ENCODE assay signal across 12 cellular contexts in genomic region chr10:119132521-119133345, GRCh38. TPM values are rescaled to one million over a fixed set of nuclear protein-coding genes. Genes with fewer than 3 reads are reported as not detected.
DNase-seq lines count a peak whose midpoint lies in the region; ATAC-seq, FAIRE-seq and TF ChIP-seq lines count a peak whose summit lies in the region.
"Had no signal": no experiment of that assay in that cellular context is flagged by ENCODE, and none has a peak within 500 bp of the region (broad histone marks: within the 10 kb centered on the region; RNA-seq: fewer than 3 reads in every experiment).

No MANE protein-coding gene starts in this region.

- FAIRE-seq in HepG2 (lab: Jason Lieb, UNC) (no peak), frontal cortex (lab: Jason Lieb, UNC) (no peak)

- intact Hi-C loops in HepG2 (cut with micrococcal nuclease; ENCODE audit: unreplicated experiment) = no loop called here

- POLR2A ChIA-PET in HepG2 (lab: Yijun Ruan, JAX) = interaction anchor here (1.5 to 2.0 kb wide), 2 partner anchors 12 to 28 kb away, joined by 9 to 15 read pairs; partner anchors contain the start of gene DENND10

- H3K27me3 ChIP-seq in liver (ENCODE audit: control insufficient read depth in 4 of 4, insufficient read depth in 4 of 4, low read length in 3 of 4) = no peaks in the 10 kb centered on the region
- H3K27me3 ChIP-seq in HepG2 (ENCODE audit: control insufficient read depth in 1 of 2, insufficient read depth in 2 of 2, low read length in 2 of 2) = no peaks in the 10 kb centered on the region
- H3K27me3 ChIP-seq: esophagus muscularis mucosa, stomach had no signal

- H3K79me2 ChIP-seq in HepG2 (ENCODE audit: insufficient read depth, low read length) = no peaks in the 10 kb centered on the region

- 90% methylated on average over 14 of the region's 14 CpGs for WGBS in liver
- WGBS in HepG2 (ENCODE audit: low lambda C conversion rate) = 89% methylated on average over 13 of the region's 14 CpGs
- WGBS in adipose tissue, 3 donors = 79 to 88% (median 82%) methylated on average over 14 of the region's 14 CpGs

- peaks cover 2 to 21% (median 8%) of the 10 kb centered on the region in 4 donors for H3K36me3 ChIP-seq in liver (ENCODE audit: control insufficient read depth in 4 of 4, insufficient read depth in 3 of 4, low read depth in 1 of 4, low read length in 3 of 4)
- H3K36me3 ChIP-seq in HepG2 (replicated peaks in 1 of 2; ENCODE audit: control insufficient read depth in 1 of 2, insufficient read depth in 2 of 2, low read length in 2 of 2) = peaks cover 14 to 57% of the 10 kb centered on the region in 2 experiments

- TF ChIP-seq POLR2A in HepG2 (IDR thresholded peaks at IDR 0.05; ENCODE audit: insufficient read depth in 1 of 2, low read depth in 2 of 2, low read length in 2 of 2) = no peak

- TF ChIP-seq RAD21 in liver (IDR thresholded peaks at IDR 0.05) (no peak), HepG2 (CRISPR knock-in tag; IDR thresholded peaks at IDR 0.05) (no peak)

- H3K9ac ChIP-seq in liver (ENCODE audit: low read depth in 1 of 2, low read length in 2 of 2) = peak overlapping the region in 1 of 2 donors; percentile 14
- no peak overlapping the region for H3K9ac ChIP-seq in HepG2 (ENCODE audit: insufficient read depth, low read depth, low read length)

- no peak for ATAC-seq in HepG2
- no peak for ATAC-seq in HG02981 (IDR thresholded peaks at IDR 0.05; ENCODE audit: unreplicated experiment)
- no peak for ATAC-seq in GM21381 (IDR thresholded peaks at IDR 0.05; ENCODE audit: unreplicated experiment)
- ATAC-seq: GM23338 had no signal

- no peak for TF ChIP-seq CTCF in liver (IDR thresholded peaks at IDR 0.05; ENCODE audit: low read depth, low read length, missing input control)
- TF ChIP-seq CTCF in HepG2 (CRISPR knock-in tag; IDR thresholded peaks at IDR 0.05) = no peak

- H3K4me1 ChIP-seq in liver (ENCODE audit: control insufficient read depth in 4 of 4, insufficient read depth in 4 of 4, low read length in 3 of 4) (peaks cover 3 to 29% (median 23%) of the 10 kb centered on the region in 4 donors), HepG2 (ENCODE audit: insufficient read depth, low read length) (peaks cover 32% of the 10 kb centered on the region)

- peak overlapping the region; percentile 67 to 94 for H3K27ac ChIP-seq in liver (ENCODE audit: low read depth in 1 of 2, low read length in 2 of 2)
- H3K27ac ChIP-seq in HepG2 (ENCODE audit: extremely low read length, insufficient read depth, low read length) = no peak overlapping the region
- peak overlapping the region; percentile 9 for H3K27ac ChIP-seq in adipose tissue (ENCODE audit: low read depth, low read length)

- in situ Hi-C loops in HepG2 (cut with HindIII; ENCODE audit: extremely low pct_ligation_motif_present, low pct_unique_long_range_greater_than_20kb) = no loop called here

- no peak overlapping the region for H3K4me2 ChIP-seq in HepG2 (ENCODE audit: low read depth, low read length)
- H3K4me2 ChIP-seq: GM23338 had no signal

- H2AFZ ChIP-seq in HepG2 (ENCODE audit: low read length) = no peak overlapping the region
- H2AFZ ChIP-seq: GM23338 had no signal

- H4K20me1 ChIP-seq in HepG2 (ENCODE audit: insufficient read depth, low read length) = no peaks in the 10 kb centered on the region

- TF ChIP-seq EP300 in HepG2 (IDR thresholded peaks at IDR 0.05; ENCODE audit: low read depth in 2 of 2, low read length in 2 of 2) (no peak), HepG2 (CRISPR knock-in tag; IDR thresholded peaks at IDR 0.05; ENCODE audit: borderline replicate concordance) (no peak)

- no TSS peak for BruUV-seq in HepG2 (replicated peaks; lab: Mats Ljungman, UMichigan)

- CTCF ChIA-PET in HepG2 (lab: Yijun Ruan, JAX; ENCODE audit: low intra/inter-chr PET ratio, low total read pairs) = no interaction called here

- no peak for DNase-seq in HepG2 (ENCODE audit: low spot score)
- peak; percentile 63 for DNase-seq in medulla oblongata (ENCODE audit: extremely low spot score)
- no peak for DNase-seq in frontal cortex (ENCODE audit: low spot score in 2 of 2)
- DNase-seq in NCI-H1436 (lab: John Stamatoyannopoulos, UW) = no peak
- DNase-seq: RPMI8226, stomach had no signal

- H3K9me3 ChIP-seq in liver (ENCODE audit: control insufficient read depth in 4 of 4, low read length in 3 of 4) (no peaks in the 10 kb centered on the region), HepG2 (ENCODE audit: low read length) (no peaks in the 10 kb centered on the region)
- H3K9me3 ChIP-seq: esophagus muscularis mucosa, stomach had no signal

- H3K4me3 ChIP-seq in liver (ENCODE audit: low read depth in 1 of 3, low read length in 3 of 3) (no peak overlapping the region), HepG2 (replicated peaks in 1 of 3; ENCODE audit: insufficient read depth in 1 of 3, low read depth in 2 of 3, low read length in 3 of 3) (no peak overlapping the region)
- H3K4me3 ChIP-seq: GM23338 had no signal

RNA-seq across cellular contexts. Expression of gene DENND10, which starts 28.8 kb away (rescaled TPM):
- 10 to 100 TPM; 22.9 to 31.7 TPM for total RNA-seq in liver
- 10 to 100 TPM; 17.9 to 37.7 TPM for polyA plus RNA-seq in liver
- 43.7 and 55.1 TPM in 2 replicates for total RNA-seq in HepG2 (2016; rRNA removed; fragmentation: Illumina TruSeq; extraction: Trizol)
- 60.9 and 63.9 TPM in 2 replicates for total RNA-seq in HepG2 (2016; cell fraction: cytosol; rRNA removed; fragmentation: Illumina TruSeq; extraction: Trizol; ENCODE audit: low read depth)
- total RNA-seq in HepG2 (2016; cell fraction: insoluble cytoplasmic fraction; rRNA removed; fragmentation: Illumina TruSeq; extraction: Trizol) = 41.2 and 59.1 TPM in 2 replicates
- 60.7 and 62.3 TPM in 2 replicates for total RNA-seq in HepG2 (2016; cell fraction: membrane; rRNA removed; fragmentation: Illumina TruSeq; extraction: Trizol)
- total RNA-seq in HepG2 (2016; cell fraction: nucleus; rRNA removed; fragmentation: Illumina TruSeq; extraction: Trizol) = 30.6 and 33.8 TPM in 2 replicates
- polyA plus RNA-seq in HepG2 (2011; rRNA removed) = 75.9 and 78.8 TPM in 2 replicates
- polyA plus RNA-seq in HepG2 (2011; cell fraction: cytosol; rRNA removed) = 55.4 and 68.0 TPM in 2 replicates
- polyA plus RNA-seq in HepG2 (2011; cell fraction: nucleus; rRNA removed) = 53.4 and 62.1 TPM in 2 replicates
- polyA plus RNA-seq in HepG2 (2012) = 48.6 and 60.7 TPM in 2 replicates
- 54.2 and 68.0 TPM in 2 replicates for polyA plus RNA-seq in HepG2 (2016; cell fraction: cytosol; fragmentation: Illumina TruSeq; extraction: Trizol; ENCODE audit: low read depth)
- polyA plus RNA-seq in HepG2 (2016; cell fraction: insoluble cytoplasmic fraction; fragmentation: Illumina TruSeq; extraction: Trizol; ENCODE audit: low read depth) = 52.2 and 53.2 TPM in 2 replicates
- polyA plus RNA-seq in HepG2 (2016; cell fraction: membrane; fragmentation: Illumina TruSeq; extraction: Trizol; ENCODE audit: low read depth) = 44.9 and 45.7 TPM in 2 replicates
- polyA plus RNA-seq in HepG2 (2016; cell fraction: nucleus; fragmentation: Illumina TruSeq; extraction: Trizol; ENCODE audit: insufficient read depth, low read depth) = 34.1 and 37.6 TPM in 2 replicates
- polyA minus RNA-seq in HepG2 (2011; rRNA and poly(A)+ RNA removed; ENCODE audit: low replicate concordance) = 36.0 and 110 TPM in 2 replicates
- polyA minus RNA-seq in HepG2 (2011; cell fraction: cytosol; rRNA and poly(A)+ RNA removed) = 38.8 and 41.4 TPM in 2 replicates
- 53.0 and 61.8 TPM in 2 replicates for polyA minus RNA-seq in HepG2 (2011; cell fraction: nucleus; rRNA and poly(A)+ RNA removed)
- polyA plus RNA-seq in adipose tissue = 10 to 100 TPM; 11.7 to 38.8 (median 29.8) TPM
- total RNA-seq in frontal cortex = 70.1 TPM

RNA-seq across cellular contexts. Expression of gene SFXN4, which starts 32.8 kb away (rescaled TPM):
- total RNA-seq in liver (10 to 100 TPM; 12.4 to 34.1 TPM), HepG2 (2016; rRNA removed; fragmentation: Illumina TruSeq; extraction: Trizol) (47.4 and 64.9 TPM in 2 replicates), frontal cortex (21.6 TPM)
- polyA plus RNA-seq in liver (10 to 100 TPM; 20.7 to 27.5 TPM), HepG2 (2011; rRNA removed) (44.6 and 47.7 TPM in 2 replicates), adipose tissue (10 to 100 TPM; 20.7 to 32.7 (median 24.5) TPM)
- total RNA-seq in HepG2 (2016; cell fraction: cytosol; rRNA removed; fragmentation: Illumina TruSeq; extraction: Trizol; ENCODE audit: low read depth) = 71.2 and 73.7 TPM in 2 replicates
- 55.2 and 66.3 TPM in 2 replicates for total RNA-seq in HepG2 (2016; cell fraction: insoluble cytoplasmic fraction; rRNA removed; fragmentation: Illumina TruSeq; extraction: Trizol)
- 75.6 and 82.1 TPM in 2 replicates for total RNA-seq in HepG2 (2016; cell fraction: membrane; rRNA removed; fragmentation: Illumina TruSeq; extraction: Trizol)
- total RNA-seq in HepG2 (2016; cell fraction: nucleus; rRNA removed; fragmentation: Illumina TruSeq; extraction: Trizol) = 39.7 and 50.2 TPM in 2 replicates
- polyA plus RNA-seq in HepG2 (2011; cell fraction: cytosol; rRNA removed) = 31.1 and 39.7 TPM in 2 replicates
- 45.5 and 47.7 TPM in 2 replicates for polyA plus RNA-seq in HepG2 (2011; cell fraction: nucleus; rRNA removed)
- polyA plus RNA-seq in HepG2 (2012) = 32.0 and 35.6 TPM in 2 replicates
- 63.0 and 72.7 TPM in 2 replicates for polyA plus RNA-seq in HepG2 (2016; cell fraction: cytosol; fragmentation: Illumina TruSeq; extraction: Trizol; ENCODE audit: low read depth)
- 42.6 and 43.4 TPM in 2 replicates for polyA plus RNA-seq in HepG2 (2016; cell fraction: insoluble cytoplasmic fraction; fragmentation: Illumina TruSeq; extraction: Trizol; ENCODE audit: low read depth)
- 56.9 and 60.5 TPM in 2 replicates for polyA plus RNA-seq in HepG2 (2016; cell fraction: membrane; fragmentation: Illumina TruSeq; extraction: Trizol; ENCODE audit: low read depth)
- polyA plus RNA-seq in HepG2 (2016; cell fraction: nucleus; fragmentation: Illumina TruSeq; extraction: Trizol; ENCODE audit: insufficient read depth, low read depth) = 62.6 and 72.4 TPM in 2 replicates
- polyA minus RNA-seq in HepG2 (2011; rRNA and poly(A)+ RNA removed; ENCODE audit: low replicate concordance) = 25.6 and 27.5 TPM in 2 replicates
- polyA minus RNA-seq in HepG2 (2011; cell fraction: cytosol; rRNA and poly(A)+ RNA removed) = 19.2 and 19.8 TPM in 2 replicates
- polyA minus RNA-seq in HepG2 (2011; cell fraction: nucleus; rRNA and poly(A)+ RNA removed) = 21.6 and 26.9 TPM in 2 replicates

RNA-seq across cellular contexts. Expression of gene PRDX3, which starts 45.9 kb away (rescaled TPM):
- total RNA-seq in liver = 100 to 1,000 TPM; 176 to 247 TPM
- 100 to 1,000 TPM; 268 to 307 TPM for polyA plus RNA-seq in liver
- 407 and 643 TPM in 2 replicates for total RNA-seq in HepG2 (2016; rRNA removed; fragmentation: Illumina TruSeq; extraction: Trizol)
- 38.1 and 38.2 TPM in 2 replicates for total RNA-seq in HepG2 (2016; cell fraction: cytosol; rRNA removed; fragmentation: Illumina TruSeq; extraction: Trizol; ENCODE audit: low read depth)
- total RNA-seq in HepG2 (2016; cell fraction: insoluble cytoplasmic fraction; rRNA removed; fragmentation: Illumina TruSeq; extraction: Trizol) = 410 and 682 TPM in 2 replicates
- total RNA-seq in HepG2 (2016; cell fraction: membrane; rRNA removed; fragmentation: Illumina TruSeq; extraction: Trizol) = 107 and 113 TPM in 2 replicates
- 156 and 165 TPM in 2 replicates for total RNA-seq in HepG2 (2016; cell fraction: nucleus; rRNA removed; fragmentation: Illumina TruSeq; extraction: Trizol)
- polyA plus RNA-seq in HepG2 (2011; rRNA removed) = 422 and 565 TPM in 2 replicates
- 232 and 280 TPM in 2 replicates for polyA plus RNA-seq in HepG2 (2011; cell fraction: cytosol; rRNA removed)
- polyA plus RNA-seq in HepG2 (2011; cell fraction: nucleus; rRNA removed) = 67.2 and 84.0 TPM in 2 replicates
- 200 and 294 TPM in 2 replicates for polyA plus RNA-seq in HepG2 (2012)
- polyA plus RNA-seq in HepG2 (2016; cell fraction: cytosol; fragmentation: Illumina TruSeq; extraction: Trizol; ENCODE audit: low read depth) = 38.1 and 38.3 TPM in 2 replicates
- 634 and 704 TPM in 2 replicates for polyA plus RNA-seq in HepG2 (2016; cell fraction: insoluble cytoplasmic fraction; fragmentation: Illumina TruSeq; extraction: Trizol; ENCODE audit: low read depth)
- 89.6 and 90.4 TPM in 2 replicates for polyA plus RNA-seq in HepG2 (2016; cell fraction: membrane; fragmentation: Illumina TruSeq; extraction: Trizol; ENCODE audit: low read depth)
- 227 and 242 TPM in 2 replicates for polyA plus RNA-seq in HepG2 (2016; cell fraction: nucleus; fragmentation: Illumina TruSeq; extraction: Trizol; ENCODE audit: insufficient read depth, low read depth)
- polyA minus RNA-seq in HepG2 (2011; rRNA and poly(A)+ RNA removed; ENCODE audit: low replicate concordance) = 468 and 479 TPM in 2 replicates
- polyA minus RNA-seq in HepG2 (2011; cell fraction: cytosol; rRNA and poly(A)+ RNA removed) = 135 and 138 TPM in 2 replicates
- 69.5 and 85.7 TPM in 2 replicates for polyA minus RNA-seq in HepG2 (2011; cell fraction: nucleus; rRNA and poly(A)+ RNA removed)
- 100 to 1,000 TPM in 2 of 3 donors, 10 to 100 TPM in 1; 63.1 to 188 (median 183) TPM for polyA plus RNA-seq in adipose tissue
- 113 TPM for total RNA-seq in frontal cortex

RNA-seq across cellular contexts. Expression of gene EIF3A, which starts 52.1 kb away (rescaled TPM):
- total RNA-seq in liver = 10 to 100 TPM; 54.1 to 88.9 TPM
- 10 to 100 TPM; 27.5 to 41.0 TPM for polyA plus RNA-seq in liver
- 117 and 168 TPM in 2 replicates for total RNA-seq in HepG2 (2016; rRNA removed; fragmentation: Illumina TruSeq; extraction: Trizol)
- total RNA-seq in HepG2 (2016; cell fraction: cytosol; rRNA removed; fragmentation: Illumina TruSeq; extraction: Trizol; ENCODE audit: low read depth) = 7.3 and 9.3 TPM in 2 replicates
- total RNA-seq in HepG2 (2016; cell fraction: insoluble cytoplasmic fraction; rRNA removed; fragmentation: Illumina TruSeq; extraction: Trizol) = 115 and 148 TPM in 2 replicates
- total RNA-seq in HepG2 (2016; cell fraction: membrane; rRNA removed; fragmentation: Illumina TruSeq; extraction: Trizol) = 23.1 and 23.6 TPM in 2 replicates
- 102 and 106 TPM in 2 replicates for total RNA-seq in HepG2 (2016; cell fraction: nucleus; rRNA removed; fragmentation: Illumina TruSeq; extraction: Trizol)
- polyA plus RNA-seq in HepG2 (2011; rRNA removed) = 25.6 and 28.3 TPM in 2 replicates
- 15.4 and 25.4 TPM in 2 replicates for polyA plus RNA-seq in HepG2 (2011; cell fraction: cytosol; rRNA removed)
- polyA plus RNA-seq in HepG2 (2011; cell fraction: nucleus; rRNA removed) = 26.1 and 34.0 TPM in 2 replicates
- polyA plus RNA-seq in HepG2 (2012) = 86.7 and 95.1 TPM in 2 replicates
- 2.7 and 3.3 TPM in 2 replicates for polyA plus RNA-seq in HepG2 (2016; cell fraction: cytosol; fragmentation: Illumina TruSeq; extraction: Trizol; ENCODE audit: low read depth)
- 125 and 133 TPM in 2 replicates for polyA plus RNA-seq in HepG2 (2016; cell fraction: insoluble cytoplasmic fraction; fragmentation: Illumina TruSeq; extraction: Trizol; ENCODE audit: low read depth)
- polyA plus RNA-seq in HepG2 (2016; cell fraction: membrane; fragmentation: Illumina TruSeq; extraction: Trizol; ENCODE audit: low read depth) = 6.3 and 7.4 TPM in 2 replicates
- polyA plus RNA-seq in HepG2 (2016; cell fraction: nucleus; fragmentation: Illumina TruSeq; extraction: Trizol; ENCODE audit: insufficient read depth, low read depth) = 107 and 120 TPM in 2 replicates
- polyA minus RNA-seq in HepG2 (2011; rRNA and poly(A)+ RNA removed; ENCODE audit: low replicate concordance) = 42.9 and 64.9 TPM in 2 replicates
- 60.5 and 73.1 TPM in 2 replicates for polyA minus RNA-seq in HepG2 (2011; cell fraction: cytosol; rRNA and poly(A)+ RNA removed)
- 107 and 117 TPM in 2 replicates for polyA minus RNA-seq in HepG2 (2011; cell fraction: nucleus; rRNA and poly(A)+ RNA removed)
- polyA plus RNA-seq in adipose tissue = 100 to 1,000 TPM in 1 of 3 donors, 10 to 100 TPM in 2; 59.4 to 112 (median 98.6) TPM
- 66.4 TPM for total RNA-seq in frontal cortex
